ENCODE assay signal across 8 cellular contexts in genomic region chr1:120544434-120544833, GRCh38.
A peak's percentile ranks its signal among the peaks of the same experiment; 100 is the strongest.
DNase-seq lines count a peak whose midpoint lies in the region; ATAC-seq and TF ChIP-seq lines count a peak whose summit lies in the region.
"Not testable (repeated sequence)": the region's sequence is repeated elsewhere in the genome, so short reads cannot be mapped to it uniquely, and the experiment has no call there.

No MANE protein-coding gene starts in this region.

- not testable (repeated sequence) for H3K4me1 ChIP-seq in MM.1S (ENCODE audit: low read length); mammary epithelial cell (ENCODE audit: insufficient read depth, low read length); upper lobe of left lung

- H3K4me2 ChIP-seq in MM.1S (ENCODE audit: low read depth, low read length); mammary epithelial cell (ENCODE audit: insufficient read depth, low read depth, low read length): not testable (repeated sequence)

- not testable (repeated sequence) for H3F3A ChIP-seq in MM.1S (ENCODE audit: insufficient read depth, low read length)

- not testable (repeated sequence) for DNase-seq in MM.1S, mammary epithelial cell
- DNase-seq in activated CD8-positive, alpha-beta memory T cell treated with anti-CD3 and anti-CD28 coated beads for 48 hours (ENCODE audit: low read depth in 2 of 3, low spot score in 2 of 3): peak; percentile 42 to 71 (median 46)
- peak; percentile 60 to 82 for DNase-seq in left colon
- peak; percentile 44 to 83 for DNase-seq in stimulated activated CD4-positive, alpha-beta T cell treated with anti-CD3 and anti-CD28 coated beads, Interleukin-15, amount 100 ng/mL, for 48 hours (ENCODE audit: low read depth in 2 of 2)
- peak in 1 of 2 donors; percentile 53 for DNase-seq in upper lobe of left lung

- H3K9me2 ChIP-seq in MM.1S (replicated peaks; ENCODE audit: insufficient read depth, low read length): not testable (repeated sequence)

- dilution Hi-C loops in mammary epithelial cell (cut with HindIII; ENCODE audit: low sequenced_read_pairs): not testable (repeated sequence)

- WGBS in mammary epithelial cell (ENCODE audit: low coverage, missing lambda C conversion rate): 33% methylated on average over 1 of the region's 2 CpGs
- 0 to 6% methylated on average over 1 to 2 of the region's 2 CpGs for WGBS in upper lobe of left lung, 2 donors

- H3K9me3 ChIP-seq in MM.1S (replicated peaks; ENCODE audit: insufficient read depth, low read length); mammary epithelial cell (replicated peaks; ENCODE audit: insufficient read depth, low read length); upper lobe of left lung: not testable (repeated sequence)

- not testable (repeated sequence) for TF ChIP-seq EP300 in upper lobe of left lung (IDR thresholded peaks at IDR 0.05)

- not testable (repeated sequence) for H4K20me1 ChIP-seq in MM.1S (ENCODE audit: insufficient read depth, low read length); mammary epithelial cell (ENCODE audit: insufficient read depth, low read length)

- H3K27me3 ChIP-seq in MM.1S (replicated peaks; ENCODE audit: insufficient read depth, low read length); mammary epithelial cell (ENCODE audit: insufficient read depth, low read length); upper lobe of left lung: not testable (repeated sequence)

- CTCF ChIA-PET in mammary epithelial cell (lab: Charles Lee; ENCODE audit: low non-redundant PET): not testable (repeated sequence)

- not testable (repeated sequence) for H3K9ac ChIP-seq in MM.1S (ENCODE audit: low read length); mammary epithelial cell (ENCODE audit: insufficient read depth, low read length)

- H2AFZ ChIP-seq in MM.1S (ENCODE audit: low read length); mammary epithelial cell (ENCODE audit: low read depth, low read length): not testable (repeated sequence)

- not testable (repeated sequence) for H3K4me3 ChIP-seq in MM.1S (ENCODE audit: low read length); mammary epithelial cell (replicated peaks in 1 of 3; ENCODE audit: insufficient read depth in 1 of 3, low read depth in 2 of 3, low read length in 3 of 3); upper lobe of left lung

- in situ Hi-C loops in mammary epithelial cell (cut with MboI; ENCODE audit: low sequenced_read_pairs in 2 of 2): not testable (repeated sequence)

- not testable (repeated sequence) for BruUV-seq in mammary epithelial cell (replicated peaks; lab: Mats Ljungman, UMichigan)

- TF ChIP-seq POLR2A in upper lobe of left lung (IDR thresholded peaks at IDR 0.05): not testable (repeated sequence)

- peak; percentile 97 for ATAC-seq in GM18511 (IDR thresholded peaks at IDR 0.05; ENCODE audit: unreplicated experiment)
- ATAC-seq in HG02759 (IDR thresholded peaks at IDR 0.05; ENCODE audit: unreplicated experiment): peak; percentile 88
- peak; percentile 54 for ATAC-seq in left colon
- ATAC-seq in upper lobe of left lung (ENCODE audit: low FRiP score in 2 of 2): peak; percentile 93 to 96

- H3K36me3 ChIP-seq in MM.1S (replicated peaks; ENCODE audit: insufficient read depth, low read length); mammary epithelial cell (ENCODE audit: insufficient read depth, low read length): not testable (repeated sequence)
- peaks cover 0 to 11% (median 0%) of the 10 kb centered on the region in 4 donors for H3K36me3 ChIP-seq in upper lobe of left lung

- intact Hi-C loops in mammary epithelial cell (cut with micrococcal nuclease); left colon (cut with DNase I, micrococcal nuclease): not testable (repeated sequence)

- H3K79me2 ChIP-seq in MM.1S (ENCODE audit: low read length); mammary epithelial cell (ENCODE audit: insufficient read depth, low read length): not testable (repeated sequence)

- TF ChIP-seq CTCF in MM.1S (IDR thresholded peaks at IDR 0.05; ENCODE audit: low read length) (peak; percentile 12; the same call in 1 of the 2 replicates), mammary epithelial cell (conservative IDR thresholded peaks at IDR 0.05 in 1 of 2, IDR thresholded peaks at IDR 0.05 in 1 of 2; ENCODE audit: extremely low read depth in 1 of 2, insufficient read depth in 1 of 2, low read depth in 1 of 2, low read length in 2 of 2) (peak; percentile 19 to 35), upper lobe of left lung (IDR thresholded peaks at IDR 0.05) (peak in 2 of 6 experiments; percentile 50 to 64)

- not testable (repeated sequence) for H3K27ac ChIP-seq in MM.1S (ENCODE audit: low read length); mammary epithelial cell (ENCODE audit: insufficient read depth, low read depth, low read length); upper lobe of left lung
